ENCODE assay signal across 26 cellular contexts in the genomic region with DNA sequence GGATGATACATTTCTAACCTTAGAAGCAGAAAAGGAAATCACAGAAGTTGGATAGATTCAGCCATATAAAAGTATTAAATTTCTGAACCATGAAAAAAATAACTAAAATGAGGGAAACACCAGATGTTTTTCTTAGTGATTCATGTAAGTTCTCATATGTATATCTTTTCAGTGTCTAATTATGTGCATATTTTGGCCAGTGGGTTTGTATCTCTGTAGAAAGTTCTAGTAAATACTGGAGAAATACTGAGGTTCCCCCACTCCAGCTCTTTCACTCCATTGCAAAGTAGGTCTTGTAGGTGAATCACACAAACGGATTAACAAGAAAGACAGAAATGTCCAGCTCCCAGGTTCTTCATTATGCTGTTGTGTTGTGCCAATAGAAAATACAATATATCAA.
"Had no signal": no experiment of that assay in that cellular context is flagged by ENCODE, and none has a peak within 500 bp of the region (broad histone marks: within the 10 kb centered on the region; RNA-seq: fewer than 3 reads in every experiment).

No MANE protein-coding gene starts in this region.

- DNase-seq: activated CD4-positive, alpha-beta memory T cell treated with anti-CD3 and anti-CD28 coated beads, Interleukin-2, amount 10 ng/mL, durations not matched to agents 7 days and 5 days; activated CD4-positive, alpha-beta T cell treated with anti-CD3 and anti-CD28 coated beads, Interleukin-2, amount 50 U/mL, for 1 hour; activated CD4-positive, CD25-positive, alpha-beta regulatory T cell; activated gamma-delta T cell; activated naive CD4-positive, alpha-beta T cell treated with anti-CD3 and anti-CD28 coated beads for 36 hours; activated T-cell treated with anti-CD3 and anti-CD28 coated beads for 4 hours; activated T-cell treated with anti-CD3 and anti-CD28 coated beads, Interleukin-2, amount 50 U/mL, for 48 hours; amygdala; brain microvascular endothelial cell; KG1; MG63; MV-4-11; NCI-H1092 treated with DMSO at 0.1 percent for 48 hours; NCI-H1436; NCI-H187; NCI-H2081; NCI-H446; Right ventricle myocardium superior; SJCRH30; SK-N-SH; T-helper 1 cell had no signal

- H3K4me3 Mint-ChIP-seq: activated CD4-positive, alpha-beta memory T cell treated with anti-CD3 and anti-CD28 coated beads, Interleukin-2, amount 10 ng/mL, durations not matched to agents 7 days and 5 days; activated naive CD4-positive, alpha-beta T cell treated with anti-CD3 and anti-CD28 coated beads for 36 hours; activated naive CD8-positive, alpha-beta T cell; activated T-helper 17 cell treated with anti-CD3 and anti-CD28 coated beads, Interleukin-2, amount 50 U/mL, for 72 hours; IgD-negative memory B cell had no signal

- H3K27ac Mint-ChIP-seq: activated CD4-positive, alpha-beta memory T cell treated with anti-CD3 and anti-CD28 coated beads, Interleukin-2, amount 10 ng/mL, durations not matched to agents 7 days and 5 days; activated naive CD4-positive, alpha-beta T cell treated with anti-CD3 and anti-CD28 coated beads for 36 hours; activated naive CD8-positive, alpha-beta T cell; activated T-helper 17 cell treated with anti-CD3 and anti-CD28 coated beads, Interleukin-2, amount 50 U/mL, for 72 hours; IgD-negative memory B cell had no signal

- H3K9ac ChIP-seq: SK-N-SH had no signal

- H3K4me2 ChIP-seq: SK-N-SH had no signal

- FAIRE-seq: astrocyte had no signal

- H3K36me3 Mint-ChIP-seq: activated naive CD8-positive, alpha-beta T cell; IgD-negative memory B cell had no signal

- H3K36me3 ChIP-seq: brain microvascular endothelial cell, SJCRH30 had no signal

- H3K27me3 Mint-ChIP-seq: activated naive CD8-positive, alpha-beta T cell; IgD-negative memory B cell had no signal

- ATAC-seq: activated T-helper 17 cell treated with anti-CD3 and anti-CD28 coated beads, Interleukin-2, amount 50 U/mL, for 72 hours had no signal

- H3K4me3 ChIP-seq: MG63, SJCRH30 had no signal

- H3K9me3 ChIP-seq: MG63, SJCRH30, SK-N-SH had no signal

- H3K9me3 Mint-ChIP-seq: activated CD4-positive, alpha-beta memory T cell treated with anti-CD3 and anti-CD28 coated beads, Interleukin-2, amount 10 ng/mL, durations not matched to agents 7 days and 5 days; activated naive CD4-positive, alpha-beta T cell treated with anti-CD3 and anti-CD28 coated beads for 36 hours; activated T-helper 17 cell treated with anti-CD3 and anti-CD28 coated beads, Interleukin-2, amount 50 U/mL, for 72 hours; IgD-negative memory B cell had no signal

- H3K27me3 ChIP-seq: brain microvascular endothelial cell, MG63, SJCRH30 had no signal

- H3K9me2 ChIP-seq: SK-N-SH had no signal

- H3K4me1 Mint-ChIP-seq: activated CD4-positive, alpha-beta memory T cell treated with anti-CD3 and anti-CD28 coated beads, Interleukin-2, amount 10 ng/mL, durations not matched to agents 7 days and 5 days had no signal

- H3K27ac ChIP-seq: brain microvascular endothelial cell, SJCRH30, VCaP had no signal
